28 cellular contexts compared by ENCODE assay signal in the genomic region with DNA sequence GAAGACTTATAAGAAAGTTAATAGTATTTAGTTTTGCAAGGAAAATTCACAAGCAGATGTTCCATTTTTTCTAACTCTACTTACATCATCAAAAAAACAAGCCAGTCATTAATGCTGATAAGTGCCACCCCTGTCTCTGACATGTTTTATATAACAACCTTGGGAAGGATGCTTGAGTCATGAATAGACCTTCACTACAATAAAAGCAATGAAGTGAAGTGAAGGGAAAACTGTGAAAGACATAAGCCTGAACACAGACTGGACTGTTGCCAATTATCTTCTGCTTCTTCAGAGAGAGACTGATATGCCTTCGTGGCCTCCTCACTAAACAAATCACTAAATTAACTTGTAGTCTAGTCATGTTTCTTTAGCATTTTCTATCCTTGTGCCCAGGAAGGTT.
"Had no signal": no experiment of that assay in that cellular context is flagged by ENCODE, and none has a peak within 500 bp of the region (broad histone marks: within the 10 kb centered on the region; RNA-seq: fewer than 3 reads in every experiment).

No MANE protein-coding gene starts in this region.

- ATAC-seq: heart left ventricle; left cardiac atrium; lower lobe of right lung; natural killer cell treated with Interleukin-12 subunit alpha and Interleukin-12 subunit beta and Interleukin-15 and Interleukin-18, amount 100 ng/mL, for 72 hours; psoas muscle; stimulated activated effector memory CD8-positive, alpha-beta T cell treated with anti-CD3 and anti-CD28 coated beads, Interleukin-12 subunit alpha, Interleukin-12 subunit beta, amount 100 ng/mL, for 72 hours; stimulated activated naive CD8-positive, alpha-beta T cell treated with anti-CD3 and anti-CD28 coated beads, Interleukin-15, Interleukin-2, amounts not matched to agents 100 U/mL and 50 U/mL, for 24 hours had no signal

- DNase-seq: cerebellar nuclear complex; colonic mucosa; effector CD4-positive, alpha-beta T cell; endodermal cell; foreskin melanocyte; heart left ventricle; hypothalamus; left cardiac atrium; left ventricle myocardium inferior; lower lobe of right lung; nucleus accumbens; psoas muscle; stimulated activated CD4-positive, alpha-beta T cell treated with anti-CD3 and anti-CD28 coated beads, Interleukin-4, amount 100 ng/mL, for 1 hour; stimulated activated CD8-positive, alpha-beta memory T cell treated with anti-CD3 and anti-CD28 coated beads, Interleukin-4, amount 100 ng/mL, for 48 hours; stimulated activated naive CD8-positive, alpha-beta T cell treated with anti-CD3 and anti-CD28 coated beads, Interleukin-15, Interleukin-2, amounts not matched to agents 100 U/mL and 50 U/mL, for 24 hours; thyroid gland; uterus had no signal

- H3K27ac ChIP-seq: colonic mucosa, heart left ventricle, left ventricle myocardium inferior, lower lobe of right lung, neural progenitor cell, parathyroid adenoma, psoas muscle, suprapubic skin, thyroid gland, uterus had no signal

- H3K79me2 ChIP-seq: parathyroid adenoma had no signal

- H3K4me1 ChIP-seq: colonic mucosa, heart left ventricle, left ventricle myocardium inferior, lower lobe of right lung, neural progenitor cell, parathyroid adenoma, psoas muscle, suprapubic skin, thyroid gland, uterus had no signal

- H3K4me3 Mint-ChIP-seq: endodermal cell; memory B cell; mesothelial cell of epicardium; natural killer cell treated with Interleukin-12 subunit alpha and Interleukin-12 subunit beta and Interleukin-15 and Interleukin-18, amount 100 ng/mL, for 72 hours; neural progenitor cell; stimulated activated effector memory CD8-positive, alpha-beta T cell treated with anti-CD3 and anti-CD28 coated beads, Interleukin-12 subunit alpha, Interleukin-12 subunit beta, amount 100 ng/mL, for 72 hours; type B pancreatic cell had no signal

- H3K4me2 ChIP-seq: neural progenitor cell, smooth muscle cell had no signal

- H3K27me3 Mint-ChIP-seq: memory B cell; natural killer cell treated with Interleukin-12 subunit alpha and Interleukin-12 subunit beta and Interleukin-15 and Interleukin-18, amount 100 ng/mL, for 72 hours; type B pancreatic cell had no signal

- H3K9me3 ChIP-seq: colonic mucosa, heart left ventricle, left ventricle myocardium inferior, lower lobe of right lung, psoas muscle, suprapubic skin, thyroid gland, uterus had no signal

- H3K27ac Mint-ChIP-seq: endodermal cell; memory B cell; natural killer cell treated with Interleukin-12 subunit alpha and Interleukin-12 subunit beta and Interleukin-15 and Interleukin-18, amount 100 ng/mL, for 72 hours; neural progenitor cell; stimulated activated effector memory CD8-positive, alpha-beta T cell treated with anti-CD3 and anti-CD28 coated beads, Interleukin-12 subunit alpha, Interleukin-12 subunit beta, amount 100 ng/mL, for 72 hours; type B pancreatic cell had no signal

- H3K9me3 Mint-ChIP-seq: endodermal cell, neural progenitor cell, type B pancreatic cell had no signal

- H3K36me3 ChIP-seq: colonic mucosa, heart left ventricle, left ventricle myocardium inferior, lower lobe of right lung, neural progenitor cell, suprapubic skin, thyroid gland, uterus had no signal

- H2AFZ ChIP-seq: neural progenitor cell, parathyroid adenoma had no signal

- H3K4me3 ChIP-seq: colonic mucosa, heart left ventricle, left ventricle myocardium inferior, lower lobe of right lung, neural progenitor cell, psoas muscle, smooth muscle cell, suprapubic skin, thyroid gland, uterus had no signal

- H3K27me3 ChIP-seq: colonic mucosa, heart left ventricle, neural progenitor cell, suprapubic skin, thyroid gland, uterus had no signal

- FAIRE-seq: endothelial cell of umbilical vein, islet of Langerhans had no signal

- H3K4me1 Mint-ChIP-seq: endodermal cell; memory B cell; stimulated activated effector memory CD8-positive, alpha-beta T cell treated with anti-CD3 and anti-CD28 coated beads, Interleukin-12 subunit alpha, Interleukin-12 subunit beta, amount 100 ng/mL, for 72 hours had no signal

- H3K9ac ChIP-seq: neural progenitor cell, parathyroid adenoma had no signal

- H3K36me3 Mint-ChIP-seq: memory B cell; mesothelial cell of epicardium; natural killer cell treated with Interleukin-12 subunit alpha and Interleukin-12 subunit beta and Interleukin-15 and Interleukin-18, amount 100 ng/mL, for 72 hours; neural progenitor cell; stimulated activated effector memory CD8-positive, alpha-beta T cell treated with anti-CD3 and anti-CD28 coated beads, Interleukin-12 subunit alpha, Interleukin-12 subunit beta, amount 100 ng/mL, for 72 hours; type B pancreatic cell had no signal
